In the genomic region with DNA sequence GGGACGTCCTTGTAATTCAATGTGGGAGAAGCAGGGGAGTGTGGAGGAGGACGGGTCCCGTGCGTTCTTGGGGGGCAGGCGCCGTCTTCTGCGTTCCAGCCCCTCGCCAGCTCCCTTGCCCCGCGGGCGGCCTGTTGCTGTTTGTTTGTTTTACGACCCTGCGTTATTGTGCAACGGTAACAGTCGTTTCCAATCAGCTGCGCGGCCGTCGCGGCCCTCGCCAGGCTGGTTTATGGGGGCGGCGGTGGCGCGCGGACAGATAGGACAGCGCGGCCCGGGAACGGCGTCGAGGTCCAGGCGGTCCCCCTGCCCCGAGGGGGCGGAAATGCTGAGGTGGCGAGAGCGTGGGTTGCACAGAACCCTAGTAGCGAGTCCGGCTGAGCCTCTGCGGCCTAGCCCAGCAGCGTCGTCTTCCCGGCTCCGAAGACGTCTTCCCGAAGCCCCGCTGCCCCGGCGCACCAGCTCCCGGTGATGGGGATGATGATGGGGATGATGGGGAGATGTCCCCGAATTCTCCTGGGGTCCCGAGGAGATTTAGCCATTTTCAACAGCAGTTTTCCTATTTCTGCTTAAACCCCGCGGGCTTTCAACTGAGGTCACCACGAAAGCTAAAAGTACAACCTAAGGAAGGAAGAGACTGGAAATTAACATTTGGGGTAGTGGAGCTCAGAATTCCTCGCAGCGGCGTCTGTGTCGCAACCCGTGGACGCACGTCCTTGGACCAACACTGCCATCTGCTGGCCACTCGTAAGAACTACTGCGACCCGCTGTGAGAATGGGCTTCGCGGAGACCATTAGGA, we compare ENCODE assay signal across 8 cellular contexts. TPM values are rescaled to one million over a fixed set of nuclear protein-coding genes. Genes with fewer than 3 reads are reported as not detected.
DNase-seq lines count a peak whose midpoint lies in the region; ATAC-seq and TF ChIP-seq lines count a peak whose summit lies in the region.

No MANE protein-coding gene starts in this region.

- peak overlapping the region; percentile 46 for H3K4me3 ChIP-seq in colonic mucosa

- peaks cover 23% of the 10 kb centered on the region for H3K4me1 ChIP-seq in colonic mucosa

- no peaks in the 10 kb centered on the region for H3K9me3 ChIP-seq in colonic mucosa

- H3K36me3 ChIP-seq in colonic mucosa: no peaks in the 10 kb centered on the region

- ATAC-seq in HG02973 (IDR thresholded peaks at IDR 0.05; ENCODE audit: unreplicated experiment) (peak; percentile 52), left colon (peak; percentile 72)

- H3K27ac ChIP-seq in colonic mucosa: peak overlapping the region; percentile 57

- intact Hi-C loops in colonic mucosa (cut with DNase I) (loop anchor here (5.0 to 10.0 kb wide), 5 partner anchors 307 to 1857 kb away; no protein-coding TSS in a partner anchor), left colon (cut with DNase I, micrococcal nuclease) (loop anchor here in 1 of 2 donors (10.0 kb wide), 1 partner anchor 1239 kb away; no protein-coding TSS in a partner anchor)

- peak; percentile 90 for TF ChIP-seq CTCF in colonic mucosa (IDR thresholded peaks at IDR 0.05)

- DNase-seq in NCI-H1417 (lab: John Stamatoyannopoulos, UW) (peak; percentile 78 to 87 (median 85)), NCI-H1417 treated with DMSO at 0.1 percent for 48 hours (lab: John Stamatoyannopoulos, UW) (no peak), NCI-H2196 (lab: John Stamatoyannopoulos, UW; ENCODE audit: unreplicated experiment) (peak; percentile 54), colonic mucosa (peak; percentile 70), left colon (peak; percentile 46 to 78)
- peak; percentile 58 for DNase-seq in activated CD4-positive, alpha-beta T cell treated with anti-CD3 and anti-CD28 coated beads for 1 hour
- DNase-seq in stimulated activated CD4-positive, alpha-beta T cell treated with anti-CD3 and anti-CD28 coated beads, Interleukin-1b, Interleukin-23, amount 100 ng/mL, for 4 hours (ENCODE audit: low read depth in 2 of 2): peak; percentile 62 to 65

- H3K9ac ChIP-seq in colonic mucosa (ENCODE audit: low read depth in 2 of 2, low read length in 2 of 2): peak overlapping the region in 1 of 2 donors; percentile 0

- peaks cover 42% of the 10 kb centered on the region for H3K27me3 ChIP-seq in colonic mucosa

RNA-seq across cellular contexts. Expression of gene PDGFRA, which starts 4.8 kb away (rescaled TPM):
- total RNA-seq in colonic mucosa: 10 to 100 TPM; 20.5 to 32.5 TPM
- 10 to 100 TPM; 30.8 to 45.2 TPM for total RNA-seq in left colon
